Comparison of ENCODE assay signal across 9 cellular contexts in the genomic region with DNA sequence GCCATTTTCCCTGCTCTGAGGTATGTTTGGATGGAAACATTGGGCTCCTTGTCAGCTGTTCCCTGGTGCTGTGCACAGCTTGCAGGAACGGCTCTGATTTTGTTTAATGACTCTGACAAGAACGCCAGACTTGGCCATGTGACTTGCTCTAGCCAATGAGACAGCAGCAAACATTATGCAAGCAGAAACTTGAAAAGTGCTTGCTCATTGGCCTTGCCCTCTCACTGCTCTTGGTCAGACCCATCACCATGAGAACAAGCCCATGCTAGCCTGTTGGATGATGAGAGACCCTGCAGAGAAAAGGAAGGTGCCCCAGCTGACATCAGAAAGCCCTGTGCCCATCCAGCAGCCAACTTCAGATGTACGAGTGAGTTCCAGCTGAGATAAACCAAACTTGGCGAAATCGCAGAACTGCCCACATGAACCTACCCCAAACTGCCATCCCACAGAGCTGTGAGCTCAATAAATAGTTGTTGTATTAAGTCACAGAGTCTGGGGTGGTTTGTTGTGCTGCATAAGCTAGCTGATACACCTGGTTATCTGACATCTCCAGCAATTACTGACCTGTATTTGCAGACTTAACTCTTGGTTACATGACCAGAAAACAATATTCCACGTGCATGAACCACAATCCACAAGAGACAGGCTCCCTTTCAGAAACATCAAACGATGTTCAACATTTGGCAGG.
DNase-seq lines count a peak whose midpoint lies in the region; ATAC-seq lines count a peak whose summit lies in the region.
"Had no signal": no experiment of that assay in that cellular context is flagged by ENCODE, and none has a peak within 500 bp of the region (broad histone marks: within the 10 kb centered on the region; RNA-seq: fewer than 3 reads in every experiment).

No MANE protein-coding gene starts in this region.

- no peak overlapping the region for H3K4me2 ChIP-seq in mesenchymal stem cell (ENCODE audit: low read length, poor library complexity, severe bottlenecking)

- no peak overlapping the region for H2BK12ac ChIP-seq in mesenchymal stem cell (ENCODE audit: low read length in 2 of 2)

- H3K9ac ChIP-seq in mesenchymal stem cell (ENCODE audit: low read length), result peak overlapping the region; percentile 44

- ATAC-seq in GM21786 (IDR thresholded peaks at IDR 0.05; ENCODE audit: unreplicated experiment), result no peak
- no peak for ATAC-seq in GM19328 (IDR thresholded peaks at IDR 0.05; ENCODE audit: unreplicated experiment)
- no peak for ATAC-seq in GM19467 (IDR thresholded peaks at IDR 0.05; ENCODE audit: unreplicated experiment)

- no peak overlapping the region for H2AK5ac ChIP-seq in mesenchymal stem cell (ENCODE audit: low read length, severe bottlenecking)

- no peaks in the 10 kb centered on the region for H3K4me1 ChIP-seq in mesenchymal stem cell (ENCODE audit: control insufficient read depth, insufficient read depth, low read depth, low read length)

- no peak overlapping the region for H2AFZ ChIP-seq in mesenchymal stem cell (ENCODE audit: low read depth, low read length)

- H4K91ac ChIP-seq in mesenchymal stem cell (ENCODE audit: low read length), result no peak overlapping the region

- no peak overlapping the region for H2BK120ac ChIP-seq in mesenchymal stem cell (ENCODE audit: low read depth, low read length)

- H3K79me1 ChIP-seq in mesenchymal stem cell (replicated peaks; ENCODE audit: low read length, poor library complexity, severe bottlenecking), result no peaks in the 10 kb centered on the region

- no peak overlapping the region for H3K23ac ChIP-seq in mesenchymal stem cell (ENCODE audit: low read length in 2 of 2)

- no peak overlapping the region for H3K27ac ChIP-seq in mesenchymal stem cell (ENCODE audit: low read length, poor library complexity, severe bottlenecking)
- H3K27ac ChIP-seq: cardiac muscle cell had no signal

- intact Hi-C loops in posterior vena cava (cut with DNase I), result loop anchor here in 1 of 2 donors (5.0 to 10.0 kb wide), 2 partner anchors 555 to 1643 kb away; no protein-coding TSS in a partner anchor

- H3K27me3 ChIP-seq in mesenchymal stem cell (ENCODE audit: control insufficient read depth in 1 of 2, insufficient read depth in 1 of 2, low read length in 2 of 2), result peaks cover 10 to 12% of the 10 kb centered on the region in 2 experiments
- H3K27me3 ChIP-seq: cardiac muscle cell had no signal

- no peak overlapping the region for H2BK5ac ChIP-seq in mesenchymal stem cell (ENCODE audit: low read depth, low read length, poor library complexity, severe bottlenecking)

- peak overlapping the region in 1 of 2 experiments; percentile 36 for H3K4me3 ChIP-seq in mesenchymal stem cell (ENCODE audit: insufficient read depth in 1 of 2, low read depth in 1 of 2, low read length in 2 of 2)
- H3K4me3 ChIP-seq: cardiac muscle cell had no signal

- H3K4ac ChIP-seq in mesenchymal stem cell (ENCODE audit: low read depth in 1 of 2, low read length in 2 of 2), result no peak overlapping the region

- no peak overlapping the region for H3K14ac ChIP-seq in mesenchymal stem cell (ENCODE audit: low read length in 2 of 2)

- H2BK15ac ChIP-seq in mesenchymal stem cell (ENCODE audit: low read depth, poor library complexity, severe bottlenecking), result no peak overlapping the region

- H3K9me3 ChIP-seq in mesenchymal stem cell (ENCODE audit: control insufficient read depth, low read length), result no peaks in the 10 kb centered on the region

- DNase-seq in EL (peak; percentile 62), HPDE6-E6E7 (ENCODE audit: extremely low spot score) (peak; percentile 82), SW480 (ENCODE audit: low spot score) (peak; percentile 76), mesenchymal stem cell (peak; percentile 73), posterior vena cava (ENCODE audit: low spot score) (no peak)

- H3K18ac ChIP-seq in mesenchymal stem cell (ENCODE audit: low read depth in 1 of 2, low read length in 2 of 2), result peak overlapping the region in 1 of 2 experiments; percentile 6

- no peaks in the 10 kb centered on the region for H3K36me3 ChIP-seq in mesenchymal stem cell (ENCODE audit: control insufficient read depth in 1 of 2, insufficient read depth in 2 of 2, low read depth in 1 of 2, low read length in 2 of 2)
- H3K36me3 ChIP-seq: cardiac muscle cell had no signal

- WGBS in mesenchymal stem cell, result 51% methylated on average over 4 of the region's 7 CpGs

- H4K8ac ChIP-seq in mesenchymal stem cell (ENCODE audit: low read length), result peak overlapping the region; percentile 27
